Comparison of ENCODE assay signal across 11 cellular contexts in genomic region chr1:225509376-225509707, GRCh38.
DNase-seq lines count a peak whose midpoint lies in the region; ATAC-seq and TF ChIP-seq lines count a peak whose summit lies in the region.
"Had no signal": no experiment of that assay in that cellular context is flagged by ENCODE, and none has a peak within 500 bp of the region (broad histone marks: within the 10 kb centered on the region; RNA-seq: fewer than 3 reads in every experiment).

No MANE protein-coding gene starts in this region.

- H3K4me2 ChIP-seq in GM23338: 0 out of 2 replicates have a peak overlapping the region, but pooled peaks have one; percentile 6

- peak overlapping the region; percentile 94 for H3K27ac Mint-ChIP-seq in GM23338
- H3K27ac Mint-ChIP-seq: natural killer cell treated with Interleukin-12 subunit alpha and Interleukin-12 subunit beta and Interleukin-15 and Interleukin-18, amount 100 ng/mL, for 72 hours had no signal

- H3K36me3 Mint-ChIP-seq in GM23338 (ENCODE audit: low read depth): peaks cover 58% of the 10 kb centered on the region
- H3K36me3 Mint-ChIP-seq: natural killer cell treated with Interleukin-12 subunit alpha and Interleukin-12 subunit beta and Interleukin-15 and Interleukin-18, amount 100 ng/mL, for 72 hours had no signal

- H3K27me3 Mint-ChIP-seq in GM23338 (ENCODE audit: insufficient read depth, low read depth, poor library complexity): peaks cover 3% of the 10 kb centered on the region

- H2AFZ ChIP-seq in GM23338: no peak overlapping the region

- no peaks in the 10 kb centered on the region for H3K9me3 ChIP-seq in adrenal gland (replicated peaks in 1 of 3)
- no peaks in the 10 kb centered on the region for H3K9me3 ChIP-seq in right cardiac atrium (ENCODE audit: control insufficient read depth, low read length)
- no peaks in the 10 kb centered on the region for H3K9me3 ChIP-seq in stomach smooth muscle (ENCODE audit: control insufficient read depth in 2 of 2, low read length in 2 of 2)

- H3K27me3 ChIP-seq in GM23338 (ENCODE audit: insufficient read depth) (no peaks in the 10 kb centered on the region), adrenal gland (no peaks in the 10 kb centered on the region), right cardiac atrium (ENCODE audit: control insufficient read depth, insufficient read depth) (no peaks in the 10 kb centered on the region), stomach smooth muscle (ENCODE audit: control insufficient read depth in 1 of 2, insufficient read depth in 2 of 2, low read length in 2 of 2) (no peaks in the 10 kb centered on the region)

- 94 to 96% (median 95%) methylated on average over 2 of the region's 2 CpGs for WGBS in adrenal gland, 4 donors
- WGBS in right cardiac atrium: 95% methylated on average over 2 of the region's 2 CpGs

- H3K27ac ChIP-seq in GM23338 (ENCODE audit: low read depth) (peak overlapping the region; percentile 69), adrenal gland (peak overlapping the region in 3 of 5 donors; percentile 57 to 81 (median 70)), right cardiac atrium (ENCODE audit: low read length) (peak overlapping the region; percentile 91), stomach smooth muscle (ENCODE audit: low read length) (peak overlapping the region; percentile 42)

- H3K4me1 Mint-ChIP-seq in GM23338: peaks cover 32% of the 10 kb centered on the region

- no peaks in the 10 kb centered on the region for H3K9me2 ChIP-seq in GM23338 (ENCODE audit: insufficient read depth)

- H3K9me3 Mint-ChIP-seq in GM23338: no peaks in the 10 kb centered on the region
- H3K9me3 Mint-ChIP-seq: natural killer cell treated with Interleukin-12 subunit alpha and Interleukin-12 subunit beta and Interleukin-15 and Interleukin-18, amount 100 ng/mL, for 72 hours had no signal

- DNase-seq in GM23338 (ENCODE audit: low spot score) (no peak), adrenal gland (no peak), right cardiac atrium (no peak), DMS79 treated with DMSO at 0.1 percent for 48 hours (lab: John Stamatoyannopoulos, UW) (no peak), posterior cingulate gyrus (no peak), NK-92 (lab: John Stamatoyannopoulos, UW; ENCODE audit: unreplicated experiment) (no peak)
- DNase-seq: COR-L47; stimulated activated CD4-positive, alpha-beta T cell treated with anti-CD3 and anti-CD28 coated beads, Interleukin-4, amount 100 ng/mL, for 4 hours had no signal

- H3K4me1 ChIP-seq in GM23338 (ENCODE audit: insufficient read depth) (peaks cover 32% of the 10 kb centered on the region), adrenal gland (replicated peaks in 1 of 2) (peaks cover 0 to 4% of the 10 kb centered on the region in 2 donors), right cardiac atrium (ENCODE audit: control insufficient read depth, insufficient read depth, low read length) (no peaks in the 10 kb centered on the region), stomach smooth muscle (ENCODE audit: control insufficient read depth, insufficient read depth, low read length) (peaks cover 9% of the 10 kb centered on the region)

- intact Hi-C loops in adrenal gland (cut with DNase I) (no loop called here), right cardiac atrium (cut with DNase I) (no loop called here), posterior cingulate gyrus (cut with DNase I) (no loop called here)

- peak overlapping the region in 1 of 2 donors; percentile 29 for H3K9ac ChIP-seq in stomach smooth muscle (ENCODE audit: low read length in 2 of 2)

- ATAC-seq in GM23338 (peak; percentile 69), right cardiac atrium (peak in 1 of 2 donors; percentile 6), HG03432 (IDR thresholded peaks at IDR 0.05; ENCODE audit: unreplicated experiment) (no peak)
- ATAC-seq: natural killer cell treated with Interleukin-12 subunit alpha and Interleukin-12 subunit beta and Interleukin-15 and Interleukin-18, amount 100 ng/mL, for 72 hours had no signal

- peaks cover 17% of the 10 kb centered on the region for H3K79me2 ChIP-seq in GM23338 (replicated peaks; ENCODE audit: insufficient read depth)

- H3K4me3 ChIP-seq in GM23338 (no peak overlapping the region), adrenal gland (no peak overlapping the region), right cardiac atrium (ENCODE audit: low read length) (no peak overlapping the region), stomach smooth muscle (ENCODE audit: low read length in 2 of 2) (no peak overlapping the region)

- TF ChIP-seq CTCF in GM23338 (conservative IDR thresholded peaks at IDR 0.05; ENCODE audit: low read depth in 2 of 2) (no peak), adrenal gland (IDR thresholded peaks at IDR 0.05) (no peak)

- TF ChIP-seq POLR2A in adrenal gland (IDR thresholded peaks at IDR 0.05): no peak

- H3F3A ChIP-seq in GM23338 (replicated peaks; ENCODE audit: low read depth): no peaks in the 10 kb centered on the region

- H3K4me3 Mint-ChIP-seq in GM23338: no peak overlapping the region
- H3K4me3 Mint-ChIP-seq: natural killer cell treated with Interleukin-12 subunit alpha and Interleukin-12 subunit beta and Interleukin-15 and Interleukin-18, amount 100 ng/mL, for 72 hours had no signal

- no peaks in the 10 kb centered on the region for H4K20me1 ChIP-seq in GM23338 (replicated peaks; ENCODE audit: insufficient read depth)

- H3K36me3 ChIP-seq in GM23338 (ENCODE audit: insufficient read depth) (peaks cover 11% of the 10 kb centered on the region), adrenal gland (replicated peaks in 1 of 2) (no peaks in the 10 kb centered on the region), stomach smooth muscle (ENCODE audit: control insufficient read depth in 2 of 2, insufficient read depth in 2 of 2, low read length in 2 of 2) (peaks cover 8% of the 10 kb centered on the region in 2 donors)

TF ChIP-seq in GM23338, 12 proteins besides CTCF, POLR2A, EP300 and RAD21 (continues in another document):
- TF ChIP-seq ZNF462 (CRISPR knock-in tag; IDR thresholded peaks at IDR 0.05): no peak
- no peak for TF ChIP-seq EZH2 (IDR thresholded peaks at IDR 0.05; ENCODE audit: low read depth, unreplicated experiment)
